In the genomic region with DNA sequence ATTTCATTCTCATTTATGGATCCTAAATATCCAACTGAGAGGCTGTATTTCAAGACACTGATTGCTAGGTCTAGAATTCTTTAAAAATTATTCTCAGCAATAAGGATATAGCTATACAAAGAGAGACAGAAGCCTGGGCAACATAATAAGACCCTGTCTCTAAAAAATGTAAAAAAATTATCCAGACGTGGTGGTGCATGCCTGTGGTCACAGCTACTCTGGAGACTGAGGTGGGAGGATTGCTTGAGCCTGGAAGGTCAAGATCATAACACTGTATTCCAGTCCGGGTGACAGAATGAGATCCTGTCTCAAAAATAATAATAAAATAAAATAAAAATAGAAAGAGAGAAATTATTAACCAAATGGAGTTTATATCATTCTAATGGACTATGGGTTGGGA, we compare ENCODE assay signal across 16 cellular contexts. TPM values are rescaled to one million over a fixed set of nuclear protein-coding genes. Genes with fewer than 3 reads are reported as not detected.
DNase-seq lines count a peak whose midpoint lies in the region; ATAC-seq and TF ChIP-seq lines count a peak whose summit lies in the region.
"Had no signal": no experiment of that assay in that cellular context is flagged by ENCODE, and none has a peak within 500 bp of the region (broad histone marks: within the 10 kb centered on the region; RNA-seq: fewer than 3 reads in every experiment).

No MANE protein-coding gene starts in this region.

- intact Hi-C loops in HCT116 (cut with micrococcal nuclease), result no loop called here

- RAD21 ChIA-PET in HCT116 (lab: Charles Lee; ENCODE audit: low non-redundant PET in 1 of 2, low total read pairs in 2 of 2, uncharacterized antibody in 2 of 2, unreplicated experiment in 2 of 2), result no interaction called here

- no peaks in the 10 kb centered on the region for H3K4me1 Mint-ChIP-seq in mesothelial cell of epicardium

- no peak for TF ChIP-seq CTCF in HCT116 (IDR thresholded peaks at IDR 0.05 in 2 of 3, conservative IDR thresholded peaks at IDR 0.05 in 1 of 3; ENCODE audit: borderline replicate concordance in 1 of 3, insufficient read depth in 1 of 3, low read depth in 2 of 3, low read length in 2 of 3)
- no peak for TF ChIP-seq CTCF in fibroblast of villous mesenchyme (IDR thresholded peaks at IDR 0.05; ENCODE audit: insufficient read depth, low read depth, low read length)
- no peak for TF ChIP-seq CTCF in mesothelial cell of epicardium (IDR thresholded peaks at IDR 0.05; ENCODE audit: unreplicated experiment)

- H3K27ac ChIP-seq in HCT116 (ENCODE audit: low read depth, low read length), result no peak overlapping the region
- H3K27ac ChIP-seq: HL-60 had no signal

- TF ChIP-seq POLR2A in HCT116 (IDR thresholded peaks at IDR 0.05; ENCODE audit: borderline replicate concordance, extremely low read depth, insufficient read depth, insufficient read length), result no peak

- peak overlapping the region; percentile 19 for H2AFZ ChIP-seq in HCT116 (ENCODE audit: low read depth, low read length, poor library complexity, severe bottlenecking)

- H3K79me2 ChIP-seq in HCT116 (ENCODE audit: insufficient read depth, low read length), result no peaks in the 10 kb centered on the region

- no peaks in the 10 kb centered on the region for H3K36me3 ChIP-seq in HCT116 (ENCODE audit: control insufficient read depth in 1 of 2, insufficient read depth in 2 of 2, low read length in 2 of 2)
- H3K36me3 ChIP-seq: BE2C had no signal

- DNase-seq in HCT116 (ENCODE audit: low read depth, low spot score) (no peak), NCI-H226 (peak; percentile 38), fibroblast of villous mesenchyme (ENCODE audit: low read depth) (peak; percentile 21), mesothelial cell of epicardium (ENCODE audit: low spot score in 2 of 2, unreplicated experiment in 2 of 2) (no peak), NCI-H1417 treated with DMSO at 0.1 percent for 48 hours (lab: John Stamatoyannopoulos, UW) (no peak)
- DNase-seq: ACHN; BE2C; C1 segment of cervical spinal cord; CD4-positive, CD25-positive, alpha-beta regulatory T cell; CD8-positive, alpha-beta memory T cell; COR-L47; DMS79 treated with DMSO at 0.1 percent for 48 hours; GF-D8; H9 had no signal

- no peak overlapping the region for H3K9ac ChIP-seq in HCT116 (ENCODE audit: low read length)

- H3K27me3 ChIP-seq in HCT116 (ENCODE audit: insufficient read depth, low read length), result no peaks in the 10 kb centered on the region
- H3K27me3 ChIP-seq: BE2C had no signal

- no peaks in the 10 kb centered on the region for H3K9me3 Mint-ChIP-seq in mesothelial cell of epicardium
- H3K9me3 Mint-ChIP-seq: CD8-positive, alpha-beta memory T cell; H9 had no signal

- POLR2A ChIA-PET in HCT116 (lab: Charles Lee), result no interaction called here

- H3K27me3 Mint-ChIP-seq in mesothelial cell of epicardium (ENCODE audit: low read depth), result no peaks in the 10 kb centered on the region
- H3K27me3 Mint-ChIP-seq: CD4-positive, CD25-positive, alpha-beta regulatory T cell; CD8-positive, alpha-beta memory T cell had no signal

- H3K4me3 ChIP-seq in HCT116 (replicated peaks in 1 of 2; ENCODE audit: low read depth in 1 of 2, low read length in 2 of 2) (no peak overlapping the region), fibroblast of villous mesenchyme (ENCODE audit: low read depth, low read length) (no peak overlapping the region)

- H3K9me3 ChIP-seq in HCT116 (ENCODE audit: control insufficient read depth in 1 of 2, insufficient read depth in 1 of 2, low read depth in 1 of 2, low read length in 2 of 2), result no peaks in the 10 kb centered on the region
- H3K9me3 ChIP-seq: BE2C had no signal

- H3K36me3 Mint-ChIP-seq in mesothelial cell of epicardium, result no peaks in the 10 kb centered on the region

- H3K4me2 ChIP-seq in HCT116 (ENCODE audit: low read length), result peak overlapping the region; percentile 65

- H3K4me1 ChIP-seq in HCT116 (ENCODE audit: control insufficient read depth in 1 of 2, insufficient read depth in 2 of 2, low read length in 2 of 2), result peaks cover 12 to 14% of the 10 kb centered on the region in 2 experiments; a peak in 3 of 4 replicates
- H3K4me1 ChIP-seq: BE2C had no signal

- CTCF ChIA-PET in HCT116 (lab: Charles Lee), result no interaction called here

- H3K4me3 Mint-ChIP-seq in mesothelial cell of epicardium, result no peak overlapping the region
- H3K4me3 Mint-ChIP-seq: CD4-positive, CD25-positive, alpha-beta regulatory T cell; CD8-positive, alpha-beta memory T cell; H9 had no signal

- BruUV-seq in HCT116 (replicated peaks; lab: Mats Ljungman, UMichigan), result no TSS peak

- no peaks in the 10 kb centered on the region for H4K20me1 ChIP-seq in HCT116 (ENCODE audit: insufficient read depth)

- ATAC-seq in HCT116 (peak; percentile 34; the same call in 1 of the 2 replicates), GM21447 (IDR thresholded peaks at IDR 0.05; ENCODE audit: unreplicated experiment) (no peak)

- TF ChIP-seq RAD21 in HCT116 (IDR thresholded peaks at IDR 0.05; ENCODE audit: low read depth), result no peak

- no peak overlapping the region for H3K27ac Mint-ChIP-seq in mesothelial cell of epicardium
- H3K27ac Mint-ChIP-seq: CD4-positive, CD25-positive, alpha-beta regulatory T cell; CD8-positive, alpha-beta memory T cell; H9 had no signal

- H3K9me2 ChIP-seq in HCT116 (ENCODE audit: insufficient read depth), result no peaks in the 10 kb centered on the region

TF ChIP-seq in HCT116, 20 proteins besides CTCF, POLR2A, EP300 and RAD21:
- TF ChIP-seq POLR2AphosphoS5 (IDR thresholded peaks at IDR 0.05; ENCODE audit: low read depth, low read length) (no peak), SIN3A (IDR thresholded peaks at IDR 0.05; ENCODE audit: low read depth) (no peak), CEBPB (IDR thresholded peaks at IDR 0.05; ENCODE audit: low read depth) (no peak), YY1 (IDR thresholded peaks at IDR 0.05; ENCODE audit: extremely low read depth, insufficient replicate concordance, low read depth, low read length) (no peak), REST (IDR thresholded peaks at IDR 0.05; ENCODE audit: low read depth) (no peak), TCF7L2 (IDR thresholded peaks at IDR 0.05; ENCODE audit: borderline replicate concordance, extremely low read depth, insufficient read depth, insufficient read length) (no peak), ELF1 (IDR thresholded peaks at IDR 0.05; ENCODE audit: borderline replicate concordance, low read depth) (no peak), SP1 (IDR thresholded peaks at IDR 0.05; ENCODE audit: low read depth) (no peak), EGR1 (IDR thresholded peaks at IDR 0.05; ENCODE audit: low read depth) (no peak), ZNF274 (IDR thresholded peaks at IDR 0.05; ENCODE audit: low read depth, low read length) (no peak), FOSL1 (IDR thresholded peaks at IDR 0.05; ENCODE audit: low read depth) (no peak), EZH2 (IDR thresholded peaks at IDR 0.05) (no peak), JUND (IDR thresholded peaks at IDR 0.05) (no peak), CBX3 (IDR thresholded peaks at IDR 0.05; ENCODE audit: low read depth) (no peak), ZFX (IDR thresholded peaks at IDR 0.05) (no peak)
- TF ChIP-seq, protein P1, sequence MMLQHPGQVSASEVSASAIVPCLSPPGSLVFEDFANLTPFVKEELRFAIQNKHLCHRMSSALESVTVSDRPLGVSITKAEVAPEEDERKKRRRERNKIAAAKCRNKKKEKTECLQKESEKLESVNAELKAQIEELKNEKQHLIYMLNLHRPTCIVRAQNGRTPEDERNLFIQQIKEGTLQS (IDR thresholded peaks at IDR 0.05), result no peak
- TF ChIP-seq, protein P2, sequence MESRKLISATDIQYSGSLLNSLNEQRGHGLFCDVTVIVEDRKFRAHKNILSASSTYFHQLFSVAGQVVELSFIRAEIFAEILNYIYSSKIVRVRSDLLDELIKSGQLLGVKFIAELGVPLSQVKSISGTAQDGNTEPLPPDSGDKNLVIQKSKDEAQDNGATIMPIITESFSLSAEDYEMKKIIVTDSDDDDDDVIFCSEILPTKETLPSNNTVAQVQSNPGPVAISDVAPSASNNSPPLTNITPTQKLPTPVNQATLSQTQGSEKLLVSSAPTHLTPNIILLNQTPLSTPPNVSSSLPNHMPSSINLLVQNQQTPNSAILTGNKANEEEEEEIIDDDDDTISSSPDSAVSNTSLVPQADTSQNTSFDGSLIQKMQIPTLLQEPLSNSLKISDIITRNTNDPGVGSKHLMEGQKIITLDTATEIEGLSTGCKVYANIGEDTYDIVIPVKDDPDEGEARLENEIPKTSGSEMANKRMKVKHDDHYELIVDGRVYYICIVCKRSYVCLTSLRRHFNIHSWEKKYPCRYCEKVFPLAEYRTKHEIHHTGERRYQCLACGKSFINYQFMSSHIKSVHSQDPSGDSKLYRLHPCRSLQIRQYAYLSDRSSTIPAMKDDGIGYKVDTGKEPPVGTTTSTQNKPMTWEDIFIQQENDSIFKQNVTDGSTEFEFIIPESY (IDR thresholded peaks at IDR 0.05; ENCODE audit: extremely low read depth, insufficient replicate concordance, low read length), result no peak
TF ChIP-seq in HCT116: peak in this region for 0.

RNA-seq across cellular contexts. Expression of gene ARID2, which starts 20.6 kb away (rescaled TPM):
- 30.5 TPM for total RNA-seq in HCT116 (2021; ENCODE audit: unreplicated experiment)
- 8.6 and 10.6 TPM in 2 replicates for polyA plus RNA-seq in HCT116 (2012)
- 19.3 and 25.0 TPM in 2 replicates for total RNA-seq in fibroblast of villous mesenchyme
- total RNA-seq in mesothelial cell of epicardium, result 57.9 to 67.1 TPM (median 64.3 TPM) in 3 replicates

Comparison
In these comparisons a context has a peak if more than half of its experiments do, and no peak if none do; other contexts are left out.
1. DNase-seq: peak in NCI-H226 (single experiment) and fibroblast of villous mesenchyme (single experiment); none in HCT116 (single experiment), mesothelial cell of epicardium (0 of 2) and NCI-H1417 treated with DMSO at 0.1 percent for 48 hours (single experiment).